In genomic region chrX:13000311-13000811, GRCh38 we compare ENCODE assay signal across 8 cellular contexts.
DNase-seq lines count a peak whose midpoint lies in the region; ATAC-seq lines count a peak whose summit lies in the region.

No MANE protein-coding gene starts in this region.

- no peaks in the 10 kb centered on the region for H3K27me3 ChIP-seq in layer of hippocampus (ENCODE audit: control insufficient read depth, insufficient read depth, low read length)

- DNase-seq in DMS79 treated with DMSO at 0.1 percent for 48 hours (lab: John Stamatoyannopoulos, UW), result peak; percentile 26
- no peak for DNase-seq in DMS79 (lab: John Stamatoyannopoulos, UW)
- peak; percentile 1 for DNase-seq in SIG-M5 (lab: John Stamatoyannopoulos, UW)
- DNase-seq in NK-92 (lab: John Stamatoyannopoulos, UW; ENCODE audit: unreplicated experiment), result no peak
- no peak for DNase-seq in retina
- DNase-seq in iPS-NIHi7 (ENCODE audit: extremely low spot score), result no peak

- ATAC-seq in HG02798 (IDR thresholded peaks at IDR 0.05; ENCODE audit: poor library complexity, unreplicated experiment), result peak; percentile 40

- peak overlapping the region; percentile 23 for H3K27ac ChIP-seq in layer of hippocampus (ENCODE audit: low read depth, low read length)

Comparison
In these comparisons a context has a peak if more than half of its experiments do, and no peak if none do; other contexts are left out.
1. DNase-seq: peak in DMS79 treated with DMSO at 0.1 percent for 48 hours (single experiment) and SIG-M5 (single experiment); none in DMS79 (single experiment), NK-92 (single experiment), retina (single experiment) and iPS-NIHi7 (single experiment).